ENCODE assay signal across 16 cellular contexts in genomic region chr11:117993988-117994741, GRCh38. TPM values are rescaled to one million over a fixed set of nuclear protein-coding genes. Genes with fewer than 3 reads are reported as not detected.
DNase-seq lines count a peak whose midpoint lies in the region; TF ChIP-seq lines count a peak whose summit lies in the region.
"Had no signal": no experiment of that assay in that cellular context is flagged by ENCODE, and none has a peak within 500 bp of the region (broad histone marks: within the 10 kb centered on the region; RNA-seq: fewer than 3 reads in every experiment).

No MANE protein-coding gene starts in this region.

- peaks cover 75% of the 10 kb centered on the region for H3K4me1 ChIP-seq in DOHH2 (ENCODE audit: control insufficient read depth, low read length)

- no peaks in the 10 kb centered on the region for H3K9me2 ChIP-seq in DOHH2 (replicated peaks; ENCODE audit: control insufficient read depth, low read length)

- peaks cover 8% of the 10 kb centered on the region for H3K9me3 Mint-ChIP-seq in activated CD4-positive, alpha-beta memory T cell treated with anti-CD3 and anti-CD28 coated beads for 36 hours
- H3K9me3 Mint-ChIP-seq in immature natural killer cell: no peaks in the 10 kb centered on the region

- H3K4me3 Mint-ChIP-seq in activated CD4-positive, alpha-beta memory T cell treated with anti-CD3 and anti-CD28 coated beads for 36 hours: no peak overlapping the region
- peak overlapping the region; percentile 44 to 94 (median 85) for H3K4me3 Mint-ChIP-seq in immature natural killer cell

- peak overlapping the region; percentile 82 for H3K27ac ChIP-seq in DOHH2 (ENCODE audit: low read depth, low read length)
- H3K27ac ChIP-seq: VCaP had no signal

- no peak overlapping the region for H3K4me2 ChIP-seq in DOHH2 (ENCODE audit: low read length)

- POLR2A ChIA-PET in activated CD4-positive, alpha-beta memory T cell treated with anti-CD3 and anti-CD28 coated beads for 36 hours (lab: Charles Lee): interaction anchor here (0.9 to 12.0 kb wide), 4 partner anchors 6 to 43 kb away, joined by 3 to 265 read pairs (median 6); partner anchors contain the start of gene IL10RA

- H3K9me3 ChIP-seq in DOHH2 (ENCODE audit: control insufficient read depth, insufficient read depth, low read length): no peaks in the 10 kb centered on the region

- no peaks in the 10 kb centered on the region for H3F3A ChIP-seq in DOHH2 (ENCODE audit: control insufficient read depth, insufficient read depth)

- H3K4me1 Mint-ChIP-seq in activated CD4-positive, alpha-beta memory T cell treated with anti-CD3 and anti-CD28 coated beads for 36 hours (ENCODE audit: low read depth): peaks cover 97% of the 10 kb centered on the region
- H3K4me1 Mint-ChIP-seq in immature natural killer cell: peaks cover 87 to 93% of the 10 kb centered on the region in 2 donors

- peak overlapping the region; percentile 35 for H3K27ac Mint-ChIP-seq in activated CD4-positive, alpha-beta memory T cell treated with anti-CD3 and anti-CD28 coated beads for 36 hours
- H3K27ac Mint-ChIP-seq in immature natural killer cell: peak overlapping the region; percentile 83 to 90 (median 86)

- no peak for TF ChIP-seq CTCF in DOHH2 (IDR thresholded peaks at IDR 0.05; ENCODE audit: low read depth, low read length, poor library complexity, severe bottlenecking)

- no peak overlapping the region for H3K4me3 ChIP-seq in DOHH2 (ENCODE audit: low read length)

- CTCF ChIA-PET in activated CD4-positive, alpha-beta memory T cell treated with anti-CD3 and anti-CD28 coated beads for 36 hours (lab: Charles Lee): interaction anchor here (0.9 to 2.7 kb wide), 3 partner anchors 8 to 59 kb away, joined by 6 to 9 read pairs (median 9); partner anchors contain the start of gene IL10RA

- intact Hi-C loops in activated CD4-positive, alpha-beta memory T cell treated with anti-CD3 and anti-CD28 coated beads for 36 hours (cut with micrococcal nuclease): no loop called here
- intact Hi-C loops in posterior vena cava (cut with DNase I): no loop called here

- peaks cover 100% of the 10 kb centered on the region for H3K36me3 ChIP-seq in DOHH2 (ENCODE audit: control insufficient read depth, low read length)

- H4K20me1 ChIP-seq in DOHH2 (ENCODE audit: control insufficient read depth, insufficient read depth, low read depth, low read length): no peaks in the 10 kb centered on the region

- DNase-seq in AML-193 (lab: John Stamatoyannopoulos, UW) (peak; percentile 11 to 13), immature natural killer cell (no peak), posterior vena cava (ENCODE audit: low spot score) (no peak), NCI-H128 (lab: John Stamatoyannopoulos, UW; ENCODE audit: unreplicated experiment) (no peak)
- no peak for DNase-seq in activated CD4-positive, alpha-beta memory T cell treated with anti-CD3 and anti-CD28 coated beads for 36 hours
- no peak for DNase-seq in effector CD4-positive, alpha-beta T cell
- no peak for DNase-seq in stimulated activated CD4-positive, alpha-beta T cell treated with anti-CD3 and anti-CD28 coated beads, Interleukin-2, amount 100 ng/mL, for 24 hours
- DNase-seq: central memory CD4-positive, alpha-beta T cell; kidney glomerular epithelial cell; NCI-H187 treated with DMSO at 0.1 percent for 48 hours; PC-3; stimulated activated CD4-positive, alpha-beta T cell treated with anti-CD3 and anti-CD28 coated beads, Interleukin-1b, Interleukin-23, amount 100 ng/mL, for 48 hours; stimulated activated naive CD4-positive, alpha-beta T cell treated with Interleukin-2 at 50 U/mL for 16 hours had no signal

- peaks cover 40% of the 10 kb centered on the region for H3K79me2 ChIP-seq in DOHH2 (ENCODE audit: control insufficient read depth, low read length)

- H3K27me3 ChIP-seq in DOHH2 (ENCODE audit: control insufficient read depth, low read length): no peaks in the 10 kb centered on the region

- H3K36me3 Mint-ChIP-seq in activated CD4-positive, alpha-beta memory T cell treated with anti-CD3 and anti-CD28 coated beads for 36 hours: peaks cover 97% of the 10 kb centered on the region
- peaks cover 70 to 91% (median 71%) of the 10 kb centered on the region in 3 donors for H3K36me3 Mint-ChIP-seq in immature natural killer cell

- no peaks in the 10 kb centered on the region for H3K27me3 Mint-ChIP-seq in activated CD4-positive, alpha-beta memory T cell treated with anti-CD3 and anti-CD28 coated beads for 36 hours
- H3K27me3 Mint-ChIP-seq in immature natural killer cell (ENCODE audit: low read depth in 3 of 3): peaks cover 3 to 7% (median 5%) of the 10 kb centered on the region in 3 donors

RNA-seq across cellular contexts. Expression of gene IL10RA, which starts 8.0 kb away (rescaled TPM):
- total RNA-seq in activated CD4-positive, alpha-beta memory T cell treated with anti-CD3 and anti-CD28 coated beads for 36 hours: 100 to 1,000 TPM; 114 to 117 TPM
- 100 to 1,000 TPM; 215 to 460 (median 264) TPM for polyA plus RNA-seq in immature natural killer cell
- 10 to 100 TPM; 12.1 to 28.3 TPM for total RNA-seq in posterior vena cava
- total RNA-seq: HT1080, PC-3 had no signal

Comparison
In these comparisons a context has a peak if more than half of its experiments do, and no peak if none do; other contexts are left out.
1. DNase-seq: peak in AML-193 (2 of 2); none in activated CD4-positive, alpha-beta memory T cell treated with anti-CD3 and anti-CD28 coated beads for 36 hours (single experiment), immature natural killer cell (0 of 3), effector CD4-positive, alpha-beta T cell (single experiment), stimulated activated CD4-positive, alpha-beta T cell treated with anti-CD3 and anti-CD28 coated beads, Interleukin-2, amount 100 ng/mL, for 24 hours (0 of 2), posterior vena cava (single experiment) and NCI-H128 (single experiment).